15 cellular contexts compared by ENCODE assay signal in genomic region chr11:4025957-4026324, GRCh38.
A peak's percentile ranks its signal among the peaks of the same experiment; 100 is the strongest.
DNase-seq lines count a peak whose midpoint lies in the region; ATAC-seq, FAIRE-seq and TF ChIP-seq lines count a peak whose summit lies in the region.
"Had no signal": no experiment of that assay in that cellular context is flagged by ENCODE, and none has a peak within 500 bp of the region (broad histone marks: within the 10 kb centered on the region; RNA-seq: fewer than 3 reads in every experiment).

No MANE protein-coding gene starts in this region.

- peak overlapping the region; percentile 21 for H3K27ac ChIP-seq in A673 (ENCODE audit: low read depth, low read length, poor library complexity, severe bottlenecking)
- peak overlapping the region in 1 of 4 donors; percentile 31 for H3K27ac ChIP-seq in pancreas
- no peak overlapping the region for H3K27ac ChIP-seq in PC-3 (ENCODE audit: low read length)
- no peak overlapping the region for H3K27ac ChIP-seq in MM.1S (ENCODE audit: low read length)

- no peaks in the 10 kb centered on the region for H3K27me3 Mint-ChIP-seq in T-helper 17 cell

- peak; percentile 47 for DNase-seq in A673 (ENCODE audit: low spot score)
- no peak for DNase-seq in T-helper 17 cell
- DNase-seq in glomerular endothelial cell (ENCODE audit: extremely low read depth, low read depth, low spot score): peak; percentile 50
- no peak for DNase-seq in pancreas
- DNase-seq in mucosa of gallbladder (ENCODE audit: low spot score): no peak
- DNase-seq in PC-3: no peak
- no peak for DNase-seq in MM.1S
- DNase-seq: colonic mucosa, DMS79 treated with DMSO at 0.1 percent for 48 hours, hypothalamus, NCI-H2029 treated with DMSO at 0.1 percent for 48 hours, upper lobe of right lung had no signal

- 43 to 44% methylated on average over 2 of the region's 2 CpGs for WGBS in pancreas, 2 donors

- H3K9me3 ChIP-seq in A673 (ENCODE audit: low read depth, low read length, poor library complexity, severe bottlenecking) (no peaks in the 10 kb centered on the region), T-helper 17 cell (ENCODE audit: control insufficient read depth, low read length, poor library complexity, severe bottlenecking) (no peaks in the 10 kb centered on the region), pancreas (no peaks in the 10 kb centered on the region), PC-3 (ENCODE audit: low read length) (no peaks in the 10 kb centered on the region), MM.1S (replicated peaks; ENCODE audit: insufficient read depth, low read length) (no peaks in the 10 kb centered on the region)
- H3K9me3 ChIP-seq: colonic mucosa, upper lobe of right lung had no signal

- H3K4me1 ChIP-seq in A673 (ENCODE audit: insufficient read depth, low read length, poor library complexity, severe bottlenecking): peaks cover 25% of the 10 kb centered on the region
- peaks cover 8 to 14% (median 12%) of the 10 kb centered on the region in 3 donors for H3K4me1 ChIP-seq in pancreas
- no peaks in the 10 kb centered on the region for H3K4me1 ChIP-seq in PC-3 (ENCODE audit: insufficient read depth, low read length)
- H3K4me1 ChIP-seq in MM.1S (ENCODE audit: low read length): no peaks in the 10 kb centered on the region
- H3K4me1 ChIP-seq: colonic mucosa had no signal

- H3K27ac Mint-ChIP-seq in T-helper 17 cell: peak overlapping the region; percentile 2

- POLR2A ChIA-PET in A673 (lab: Charles Lee; ENCODE audit: low non-redundant PET): no interaction called here
- POLR2A ChIA-PET in PC-3 (lab: Charles Lee; ENCODE audit: unreplicated experiment): no interaction called here

- no peak overlapping the region for H3K4me3 Mint-ChIP-seq in T-helper 17 cell

- no peak for FAIRE-seq in pancreas (lab: Jason Lieb, UNC)
- FAIRE-seq: HTR-8/SVneo, TTC549 had no signal

- H2AFZ ChIP-seq in PC-3 (ENCODE audit: low read length) (no peak overlapping the region), MM.1S (ENCODE audit: low read length) (no peak overlapping the region)

- H3F3A ChIP-seq in PC-3 (ENCODE audit: low read length, unreplicated experiment) (no peaks in the 10 kb centered on the region), MM.1S (ENCODE audit: insufficient read depth, low read length) (no peaks in the 10 kb centered on the region)

- BruUV-seq in A673 (replicated peaks; lab: Mats Ljungman, UMichigan) (no TSS peak), PC-3 (replicated peaks; lab: Mats Ljungman, UMichigan) (no TSS peak)

- H3K36me3 Mint-ChIP-seq in T-helper 17 cell (ENCODE audit: low read depth): peaks cover 17% of the 10 kb centered on the region

- no peak for TF ChIP-seq CTCF in A673 (conservative IDR thresholded peaks at IDR 0.05; ENCODE audit: low read depth, low read length)
- TF ChIP-seq CTCF in pancreas (IDR thresholded peaks at IDR 0.05): no peak
- no peak for TF ChIP-seq CTCF in PC-3 (conservative IDR thresholded peaks at IDR 0.05; ENCODE audit: low read depth, low read length)
- TF ChIP-seq CTCF in MM.1S (IDR thresholded peaks at IDR 0.05; ENCODE audit: low read length): no peak

- H3K4me2 ChIP-seq in PC-3 (ENCODE audit: low read length) (no peak overlapping the region), MM.1S (ENCODE audit: low read depth, low read length) (no peak overlapping the region)

- H3K9me2 ChIP-seq in PC-3 (replicated peaks; ENCODE audit: low read length) (no peaks in the 10 kb centered on the region), MM.1S (replicated peaks; ENCODE audit: insufficient read depth, low read length) (no peaks in the 10 kb centered on the region)

- no peak for ATAC-seq in T-helper 17 cell
- ATAC-seq in pancreas: peak in 3 of 4 donors; percentile 51 to 70 (median 57)
- no peak for ATAC-seq in PC-3
- no peak for ATAC-seq in GM21447 (IDR thresholded peaks at IDR 0.05; ENCODE audit: unreplicated experiment)
- ATAC-seq: upper lobe of right lung had no signal

- H3K9ac ChIP-seq in PC-3 (ENCODE audit: low read length): no peak overlapping the region
- no peak overlapping the region for H3K9ac ChIP-seq in MM.1S (ENCODE audit: low read length)

- no peaks in the 10 kb centered on the region for H3K79me2 ChIP-seq in PC-3 (ENCODE audit: low read length)
- H3K79me2 ChIP-seq in MM.1S (ENCODE audit: low read length): peaks cover 22% of the 10 kb centered on the region

- H3K27me3 ChIP-seq in A673 (replicated peaks; ENCODE audit: insufficient read depth, low read depth, low read length, poor library complexity): no peaks in the 10 kb centered on the region
- H3K27me3 ChIP-seq in pancreas: no peaks in the 10 kb centered on the region
- H3K27me3 ChIP-seq in PC-3 (ENCODE audit: low read length): no peaks in the 10 kb centered on the region
- H3K27me3 ChIP-seq in MM.1S (replicated peaks; ENCODE audit: insufficient read depth, low read length): no peaks in the 10 kb centered on the region
- H3K27me3 ChIP-seq: colonic mucosa, upper lobe of right lung had no signal

- peaks cover 7% of the 10 kb centered on the region for H3K4me1 Mint-ChIP-seq in T-helper 17 cell

- CTCF ChIA-PET in A673 (lab: Charles Lee): no interaction called here
- CTCF ChIA-PET in PC-3 (lab: Charles Lee): no interaction called here

- intact Hi-C loops in A673 (cut with micrococcal nuclease; ENCODE audit: unreplicated experiment) (no loop called here), pancreas (cut with DNase I) (no loop called here), PC-3 (cut with micrococcal nuclease) (no loop called here)

- no peaks in the 10 kb centered on the region for H3K36me3 ChIP-seq in A673 (ENCODE audit: insufficient read depth, low read length, poor library complexity, severe bottlenecking)
- H3K36me3 ChIP-seq in pancreas: no peaks in the 10 kb centered on the region
- H3K36me3 ChIP-seq in PC-3 (ENCODE audit: low read depth, low read length): peaks cover 5% of the 10 kb centered on the region; the same call in 1 of the 2 replicates
- no peaks in the 10 kb centered on the region for H3K36me3 ChIP-seq in MM.1S (replicated peaks; ENCODE audit: insufficient read depth, low read length)
- H3K36me3 ChIP-seq: colonic mucosa had no signal

- H3K4me3 ChIP-seq in A673 (ENCODE audit: low read depth, low read length, poor library complexity, severe bottlenecking): no peak overlapping the region
- H3K4me3 ChIP-seq in pancreas: no peak overlapping the region
- H3K4me3 ChIP-seq in PC-3 (ENCODE audit: low read length): no peak overlapping the region
- no peak overlapping the region for H3K4me3 ChIP-seq in MM.1S (ENCODE audit: low read length)
- H3K4me3 ChIP-seq: colonic mucosa, upper lobe of right lung had no signal

- no peaks in the 10 kb centered on the region for H4K20me1 ChIP-seq in PC-3 (ENCODE audit: low read length)
- H4K20me1 ChIP-seq in MM.1S (ENCODE audit: insufficient read depth, low read length): no peaks in the 10 kb centered on the region

Comparison
In these comparisons a context has a peak if more than half of its experiments do, and no peak if none do; other contexts are left out.
1. DNase-seq: peak in A673 (single experiment) and glomerular endothelial cell (single experiment); none in T-helper 17 cell (0 of 3), pancreas (0 of 6), mucosa of gallbladder (single experiment), PC-3 (single experiment) and MM.1S (single experiment).
2. ATAC-seq: peak in pancreas (3 of 4); none in T-helper 17 cell (single experiment), PC-3 (single experiment) and GM21447 (single experiment).